8 cellular contexts compared by ENCODE assay signal in the genomic region with DNA sequence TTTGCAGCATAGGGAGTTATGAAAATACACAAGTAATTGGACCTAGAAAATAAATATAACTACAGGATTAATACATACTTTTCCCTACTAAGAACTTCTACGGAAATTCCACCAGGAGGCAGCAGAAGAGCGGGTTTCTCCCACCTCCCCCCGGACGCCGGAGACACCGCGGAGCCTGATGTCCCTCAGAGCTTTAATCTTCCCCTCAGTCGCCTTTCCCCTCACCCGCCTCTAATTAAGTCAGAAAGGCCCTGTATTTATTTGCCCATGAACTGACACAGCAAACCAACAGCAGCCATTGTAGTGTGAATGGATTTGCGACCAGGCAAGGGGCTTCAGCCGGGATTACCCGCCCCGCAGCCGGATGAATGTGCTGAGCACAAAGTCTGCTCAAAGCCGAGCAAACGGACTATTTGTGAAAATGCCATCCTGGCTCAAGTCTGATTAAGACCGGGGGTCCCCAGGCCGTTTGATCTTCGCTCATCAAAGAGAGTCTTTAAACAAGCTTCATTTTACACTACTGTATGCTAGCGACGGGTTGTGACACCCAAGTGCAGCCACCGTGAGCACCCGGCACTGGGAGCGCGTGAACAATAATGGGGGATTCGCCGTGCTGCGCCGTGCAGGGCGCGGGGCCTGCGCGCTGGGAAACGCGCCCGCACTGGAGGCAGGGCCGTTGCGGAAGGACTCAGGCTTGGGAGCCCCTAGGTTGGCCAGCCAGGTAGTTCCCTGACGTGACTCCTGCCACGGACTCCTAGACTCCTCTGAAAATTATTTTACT. TPM values are rescaled to one million over a fixed set of nuclear protein-coding genes. Genes with fewer than 3 reads are reported as not detected.
A peak's percentile ranks its signal among the peaks of the same experiment; 100 is the strongest.
DNase-seq lines count a peak whose midpoint lies in the region; ATAC-seq, FAIRE-seq and TF ChIP-seq lines count a peak whose summit lies in the region.

No MANE protein-coding gene starts in this region.

- DNase-seq in DMS114 treated with DMSO at 0.1 percent for 48 hours (lab: John Stamatoyannopoulos, UW; ENCODE audit: unreplicated experiment) (peak; percentile 57), cerebellum (ENCODE audit: low spot score) (peak; percentile 12), keratinocyte (ENCODE audit: low read depth, low spot score) (no peak), NCI-H128 (lab: John Stamatoyannopoulos, UW; ENCODE audit: unreplicated experiment) (no peak)

- dilution Hi-C loops in keratinocyte (cut with MboI; ENCODE audit: extremely low pct_ligation_motif_present, low sequenced_read_pairs) = loop anchor here (25.0 kb wide), 1 partner anchor 254 kb away; no protein-coding TSS in a partner anchor

- no peaks in the 10 kb centered on the region; the same call in 1 of the 2 replicates for H3K27me3 ChIP-seq in OCI-LY1 (ENCODE audit: insufficient read depth, low read length)
- no peaks in the 10 kb centered on the region for H3K27me3 ChIP-seq in keratinocyte (ENCODE audit: control insufficient read depth, extremely low read depth, insufficient read depth, low read length)

- TF ChIP-seq CTCF in OCI-LY1 (IDR thresholded peaks at IDR 0.05; ENCODE audit: low read length) (peak; percentile 46), keratinocyte (optimal IDR thresholded peaks at IDR 0.05 in 1 of 3, IDR thresholded peaks at IDR 0.05 in 1 of 3, conservative IDR thresholded peaks at IDR 0.05 in 1 of 3; ENCODE audit: extremely low read depth in 1 of 3, insufficient read depth in 2 of 3, low read length in 3 of 3) (peak; percentile 64 to 72 (median 64))

- ATAC-seq in GM19328 (IDR thresholded peaks at IDR 0.05; ENCODE audit: unreplicated experiment) = peak; percentile 73
- peak; percentile 82 for ATAC-seq in HG03342 (IDR thresholded peaks at IDR 0.05; ENCODE audit: unreplicated experiment)

- no peak overlapping the region for H3K27ac ChIP-seq in OCI-LY1 (ENCODE audit: low read depth, low read length, poor library complexity, severe bottlenecking)
- H3K27ac ChIP-seq in keratinocyte (ENCODE audit: control insufficient read depth, insufficient read depth, low read length) = no peak overlapping the region
- no peak overlapping the region for H3K27ac ChIP-seq in skin epidermis

- no peaks in the 10 kb centered on the region for H3K4me1 ChIP-seq in OCI-LY1 (ENCODE audit: insufficient read depth, low read length, severe bottlenecking)
- H3K4me1 ChIP-seq in keratinocyte (ENCODE audit: control insufficient read depth, extremely low read depth, insufficient read depth, low read length) = peaks cover 16% of the 10 kb centered on the region

- H2AFZ ChIP-seq in OCI-LY1 (ENCODE audit: low read length) = no peak overlapping the region
- peak overlapping the region; percentile 96 for H2AFZ ChIP-seq in keratinocyte (ENCODE audit: control insufficient read depth, low read length)

- H3K9me1 ChIP-seq in keratinocyte (ENCODE audit: control insufficient read depth, extremely low read depth, insufficient read depth, low read length) = no peaks in the 10 kb centered on the region

- H3K9me3 ChIP-seq in OCI-LY1 (ENCODE audit: low read length) (no peaks in the 10 kb centered on the region), keratinocyte (ENCODE audit: control insufficient read depth, low read depth, low read length) (no peaks in the 10 kb centered on the region)

- H3K4me3 ChIP-seq in OCI-LY1 (ENCODE audit: low read depth, low read length, poor library complexity, severe bottlenecking) = no peak overlapping the region
- peak overlapping the region; percentile 9 to 80 (median 66) for H3K4me3 ChIP-seq in keratinocyte (ENCODE audit: control insufficient read depth in 2 of 3, extremely low read depth in 1 of 3, insufficient read depth in 2 of 3, low read depth in 1 of 3, low read length in 3 of 3)
- peak overlapping the region; percentile 14 to 43 (median 21) for H3K4me3 ChIP-seq in skin epidermis

- no peak overlapping the region for H3K4me2 ChIP-seq in OCI-LY1 (ENCODE audit: low read length)
- H3K4me2 ChIP-seq in keratinocyte (ENCODE audit: control insufficient read depth, extremely low read depth, insufficient read depth, low read depth, low read length) = peak overlapping the region; percentile 99

- H3K36me3 ChIP-seq in OCI-LY1 (ENCODE audit: insufficient read depth, low read length) = no peaks in the 10 kb centered on the region
- no peaks in the 10 kb centered on the region for H3K36me3 ChIP-seq in keratinocyte (ENCODE audit: control insufficient read depth in 2 of 2, extremely low read depth in 1 of 2, insufficient read depth in 2 of 2, low read length in 2 of 2)

- FAIRE-seq in keratinocyte (lab: Jason Lieb, UNC) = no peak

- H4K20me1 ChIP-seq in OCI-LY1 (ENCODE audit: insufficient read depth, low read length) (no peaks in the 10 kb centered on the region), keratinocyte (ENCODE audit: control insufficient read depth, extremely low read depth, insufficient read depth, low read length) (no peaks in the 10 kb centered on the region)

- H3K9ac ChIP-seq in OCI-LY1 (ENCODE audit: low read length) (no peak overlapping the region), keratinocyte (ENCODE audit: control insufficient read depth, extremely low read depth, insufficient read depth, low read length) (peak overlapping the region; percentile 61)

- H3K79me2 ChIP-seq in OCI-LY1 (ENCODE audit: insufficient read depth, low read length) (no peaks in the 10 kb centered on the region), keratinocyte (ENCODE audit: control insufficient read depth, insufficient read depth, low read length) (no peaks in the 10 kb centered on the region)

- no peaks in the 10 kb centered on the region for H3F3A ChIP-seq in OCI-LY1 (ENCODE audit: insufficient read depth, low read length)

- no peaks in the 10 kb centered on the region for H3K9me2 ChIP-seq in OCI-LY1 (ENCODE audit: low read depth, low read length)

RNA-seq across cellular contexts. Expression of a gene that starts 5.6 kb away (rescaled TPM):
- total RNA-seq in cerebellum = 2.0 TPM
- 78.4 to 320 TPM (median 223 TPM) in 3 replicates for polyA plus RNA-seq in keratinocyte
- polyA plus RNA-seq in keratinocyte (2011; ENCODE audit: low read depth) = 43.2 TPM
- polyA plus RNA-seq in keratinocyte (2011; cell fraction: cytosol; rRNA removed) = 68.2 and 168 TPM in 2 replicates
- polyA plus RNA-seq in keratinocyte (2011; cell fraction: nucleus; rRNA removed) = 195 and 207 TPM in 2 replicates
- polyA plus RNA-seq in keratinocyte (2012; ENCODE audit: low replicate concordance) = 53.9 and 191 TPM in 2 replicates
- polyA minus RNA-seq in keratinocyte = 40.7 to 108 TPM (median 51.2 TPM) in 3 replicates
- 98.8 TPM for polyA minus RNA-seq in keratinocyte (2011; cell fraction: cytosol; rRNA and poly(A)+ RNA removed)
- polyA minus RNA-seq in keratinocyte (2011; cell fraction: nucleus; rRNA and poly(A)+ RNA removed) = 54.3 and 92.1 TPM in 2 replicates

Comparison
In these comparisons a context has a peak if more than half of its experiments do, and no peak if none do; other contexts are left out.
1. DNase-seq: peak in DMS114 treated with DMSO at 0.1 percent for 48 hours (single experiment) and cerebellum (single experiment); none in keratinocyte (single experiment) and NCI-H128 (single experiment).